In the genomic region with DNA sequence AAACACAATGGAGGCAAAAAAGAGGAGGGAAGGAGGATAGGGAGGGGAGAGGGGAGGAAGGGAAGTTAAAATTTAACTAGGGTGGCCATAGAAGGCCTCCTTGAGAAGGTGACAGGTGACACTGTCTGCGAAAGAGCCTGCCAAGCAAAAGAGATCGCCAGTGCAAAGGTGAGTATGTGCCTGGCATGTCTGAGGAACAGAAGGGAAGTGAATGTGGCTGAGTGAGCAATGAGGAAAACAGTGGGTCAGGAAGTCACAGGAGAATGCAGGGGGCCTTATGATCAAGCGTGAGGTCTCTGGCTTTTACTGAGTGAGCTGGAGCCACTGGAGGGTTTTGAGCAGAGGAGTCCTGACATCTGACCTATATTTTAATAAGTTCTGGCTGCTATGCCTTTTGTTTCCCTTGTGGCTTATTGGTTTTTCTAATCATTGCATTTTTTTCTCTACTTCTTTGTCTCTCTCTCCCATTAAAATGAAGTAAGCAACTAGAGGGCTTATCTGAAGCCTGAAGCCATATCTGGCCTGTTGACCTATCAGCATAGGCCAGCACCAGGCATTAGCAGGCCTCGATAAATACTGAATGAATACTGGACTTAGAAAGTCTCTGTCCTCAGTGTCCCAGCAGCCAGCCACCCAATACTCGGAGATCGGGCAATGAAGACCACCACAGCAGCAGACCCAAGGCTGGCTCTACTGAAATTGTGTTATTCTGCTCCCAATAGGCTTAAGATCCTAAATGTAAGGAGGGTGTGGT, we compare ENCODE assay signal across 17 cellular contexts. TPM values are rescaled to one million over a fixed set of nuclear protein-coding genes. Genes with fewer than 3 reads are reported as not detected.
DNase-seq lines count a peak whose midpoint lies in the region; ATAC-seq and TF ChIP-seq lines count a peak whose summit lies in the region.
"Had no signal": no experiment of that assay in that cellular context is flagged by ENCODE, and none has a peak within 500 bp of the region (broad histone marks: within the 10 kb centered on the region; RNA-seq: fewer than 3 reads in every experiment).

No MANE protein-coding gene starts in this region.

- H3K9ac ChIP-seq in BLaER1 (0 out of 2 replicates have a peak overlapping the region, but pooled peaks have one; percentile 21), Karpas-422 (ENCODE audit: low read length) (no peak overlapping the region)

- H3K36me3 ChIP-seq in BLaER1 (peaks cover 47% of the 10 kb centered on the region), Karpas-422 (ENCODE audit: insufficient read depth, low read length) (peaks cover 10% of the 10 kb centered on the region; the same call in 1 of the 2 replicates), mesodermal cell (ENCODE audit: control insufficient read depth, insufficient read depth, low read length) (peaks cover 22% of the 10 kb centered on the region)

- peaks cover 78% of the 10 kb centered on the region for H3K79me2 ChIP-seq in Karpas-422 (ENCODE audit: low read length)

- peak overlapping the region in 3 of 5 experiments; percentile 31 to 87 (median 67) for H3K27ac Mint-ChIP-seq in brain

- H3K4me3 Mint-ChIP-seq in brain: peak overlapping the region in 1 of 5 experiments; percentile 80

- no peak overlapping the region for H2AFZ ChIP-seq in Karpas-422 (ENCODE audit: low read length)

- H3K9me3 Mint-ChIP-seq in brain: no peaks in the 10 kb centered on the region

- no peaks in the 10 kb centered on the region for H3K27me3 ChIP-seq in BLaER1
- H3K27me3 ChIP-seq in Karpas-422 (ENCODE audit: low read length): no peaks in the 10 kb centered on the region

- H3K4me1 ChIP-seq in BLaER1 (peaks cover 77% of the 10 kb centered on the region), Karpas-422 (ENCODE audit: low read length) (peaks cover 31% of the 10 kb centered on the region), mesodermal cell (ENCODE audit: control insufficient read depth, insufficient read depth, low read length, poor library complexity, severe bottlenecking) (no peaks in the 10 kb centered on the region)

- no peaks in the 10 kb centered on the region for H3K9me3 ChIP-seq in BLaER1
- no peaks in the 10 kb centered on the region for H3K9me3 ChIP-seq in Karpas-422 (ENCODE audit: low read length)
- H3K9me3 ChIP-seq in mesodermal cell (ENCODE audit: control insufficient read depth, low read length): no peaks in the 10 kb centered on the region

- H4K20me1 ChIP-seq in BLaER1 (peaks cover 89% of the 10 kb centered on the region), Karpas-422 (ENCODE audit: insufficient read depth, low read depth, low read length) (peaks cover 4% of the 10 kb centered on the region; the same call in 1 of the 2 replicates)

- H3K4me3 ChIP-seq in BLaER1 (no peak overlapping the region), Karpas-422 (ENCODE audit: low read length) (no peak overlapping the region), mesodermal cell (ENCODE audit: extremely low read depth, insufficient read depth, low read length, poor library complexity, severe bottlenecking) (no peak overlapping the region)

- DNase-seq in Karpas-422 (peak; percentile 37), NCI-H128 (lab: John Stamatoyannopoulos, UW; ENCODE audit: unreplicated experiment) (no peak), GM10266 (ENCODE audit: extremely low spot score) (no peak)
- DNase-seq: AML-193; islet precursor cell; NCI-H1092; NK-92 treated with Interleukin-12 subunit alpha and Interleukin-12 subunit beta, amount 100 ng/mL, for 24 hours; retina; SW 1271 had no signal

- WGBS in mesodermal cell (ENCODE audit: insufficient coverage in 2 of 2), 2 experiments: 87 to 94% methylated on average over 4 to 6 of the region's 6 CpGs

- peaks cover 20% of the 10 kb centered on the region for H3K4me1 Mint-ChIP-seq in brain

- no peaks in the 10 kb centered on the region for H3K9me2 ChIP-seq in Karpas-422 (replicated peaks; ENCODE audit: insufficient read depth, low read length)

- ATAC-seq in HG03045 (IDR thresholded peaks at IDR 0.05; ENCODE audit: unreplicated experiment): no peak
- ATAC-seq in HG02870 (IDR thresholded peaks at IDR 0.05; ENCODE audit: unreplicated experiment): no peak
- ATAC-seq: HCT116 had no signal

- no peak for TF ChIP-seq CTCF in brain (conservative IDR thresholded peaks at IDR 0.05)
- TF ChIP-seq CTCF in GM10266 (IDR thresholded peaks at IDR 0.05; ENCODE audit: control insufficient read depth, insufficient read depth, low read depth, missing control alignments): no peak

- H3K27me3 Mint-ChIP-seq in brain: no peaks in the 10 kb centered on the region

- H3K4me2 ChIP-seq in BLaER1 (peak overlapping the region; percentile 46), Karpas-422 (ENCODE audit: low read depth, low read length, poor library complexity, severe bottlenecking) (no peak overlapping the region)

- H3K27ac ChIP-seq in BLaER1: no peak overlapping the region
- H3K27ac ChIP-seq in Karpas-422 (ENCODE audit: low read length): no peak overlapping the region
- H3K27ac ChIP-seq in mesodermal cell (ENCODE audit: low read depth, low read length, severe bottlenecking): peak overlapping the region; percentile 6
- H3K27ac ChIP-seq: HL-60 had no signal

- peaks cover 5% of the 10 kb centered on the region for H3K36me3 Mint-ChIP-seq in brain

RNA-seq across cellular contexts. Expression of a gene that starts 5.6 kb away (rescaled TPM):
- 40.3 and 63.9 TPM in 2 replicates for total RNA-seq in Karpas-422 (2014; rRNA removed; shearing (Covaris generic); ENCODE audit: low replicate concordance)
- polyA plus RNA-seq in brain (ENCODE audit: insufficient read depth, low read depth, low replicate concordance): 92.7 TPM
- polyA plus RNA-seq in mesodermal cell (2013, experiment 1 of 2): 98.4 TPM
- 70.3 TPM for polyA plus RNA-seq in mesodermal cell (2013, experiment 2 of 2)

RNA-seq across cellular contexts. Expression of a gene that starts 55.6 kb away (rescaled TPM):
- total RNA-seq in Karpas-422 (2014; rRNA removed; shearing (Covaris generic); ENCODE audit: low replicate concordance): not detected in 2 replicates
- polyA plus RNA-seq in brain (ENCODE audit: insufficient read depth, low read depth, low replicate concordance): not detected
- 0.33 TPM for polyA plus RNA-seq in mesodermal cell (2013, experiment 1 of 2)
- polyA plus RNA-seq in mesodermal cell (2013, experiment 2 of 2): not detected
- total RNA-seq: bronchial epithelial cell had no signal
